ENCODE assay signal across 23 cellular contexts in genomic region chr10:15869935-15870334, GRCh38.
"Had no signal": no experiment of that assay in that cellular context is flagged by ENCODE, and none has a peak within 500 bp of the region (broad histone marks: within the 10 kb centered on the region; RNA-seq: fewer than 3 reads in every experiment).

No MANE protein-coding gene starts in this region.

- FAIRE-seq: endothelial cell of umbilical vein, islet of Langerhans, keratinocyte had no signal

- H3K4me3 ChIP-seq: coronary artery, dorsolateral prefrontal cortex, esophagus muscularis mucosa, gastrocnemius medialis, heart right ventricle, left lung, lower lobe of right lung, mucosa of descending colon had no signal

- H3K27ac ChIP-seq: coronary artery, dorsolateral prefrontal cortex, esophagus muscularis mucosa, gastrocnemius medialis, heart right ventricle, left lung, lower lobe of right lung had no signal

- H3K36me3 ChIP-seq: esophagus muscularis mucosa, gastrocnemius medialis, heart right ventricle, left lung, lower lobe of right lung had no signal

- DNase-seq: dermis blood vessel endothelial cell; dorsolateral prefrontal cortex; effector CD4-positive, alpha-beta T cell; effector memory CD4-positive, alpha-beta T cell; foreskin melanocyte; gastrocnemius medialis; glutamatergic neuron; head of caudate nucleus; heart right ventricle; hippocampal formation; left cardiac atrium; left lung; left ventricle myocardium superior; lower lobe of right lung; mesenchymal stem cell; mucosa of descending colon; naive B cell; naive thymus-derived CD8-positive, alpha-beta T cell had no signal

- H3K9me3 ChIP-seq: gastrocnemius medialis, left lung, lower lobe of right lung, mucosa of descending colon had no signal

- H3K4me1 ChIP-seq: esophagus muscularis mucosa, gastrocnemius medialis, heart right ventricle, left lung, lower lobe of right lung had no signal

- ATAC-seq: gastrocnemius medialis; heart right ventricle; left cardiac atrium; left lung; left ventricle myocardium superior; lower lobe of right lung; mucosa of descending colon; naive thymus-derived CD8-positive, alpha-beta T cell had no signal
